In the genomic region with DNA sequence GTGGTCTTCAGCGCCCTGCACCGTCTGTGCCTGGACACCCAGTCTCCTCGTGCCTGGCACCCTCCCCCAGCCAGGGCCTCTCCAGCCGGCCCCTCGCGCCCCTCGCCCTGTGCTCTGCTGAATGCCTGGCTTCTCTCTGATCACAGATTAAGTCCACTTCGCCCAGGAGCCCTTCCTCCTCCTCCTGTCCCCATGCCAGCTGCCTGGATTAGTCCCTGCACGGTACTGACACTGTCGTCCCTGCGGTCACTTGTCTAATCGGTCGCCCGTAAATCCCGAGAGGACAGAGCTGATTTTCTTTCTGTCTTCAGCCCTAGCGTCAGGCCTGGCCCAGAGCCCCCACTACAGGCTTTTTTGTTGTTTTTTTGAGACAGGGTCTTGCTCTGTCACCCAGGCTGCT, we compare ENCODE assay signal across 1 cellular context.
TF ChIP-seq lines count a peak whose summit lies in the region.

No MANE protein-coding gene starts in this region.

TF ChIP-seq in K562, 482 proteins besides CTCF, POLR2A, EP300 and RAD21:
- TF ChIP-seq CTBP1 (IDR thresholded peaks at IDR 0.05; ENCODE audit: borderline replicate concordance): no peak
- TF ChIP-seq, protein P1, sequence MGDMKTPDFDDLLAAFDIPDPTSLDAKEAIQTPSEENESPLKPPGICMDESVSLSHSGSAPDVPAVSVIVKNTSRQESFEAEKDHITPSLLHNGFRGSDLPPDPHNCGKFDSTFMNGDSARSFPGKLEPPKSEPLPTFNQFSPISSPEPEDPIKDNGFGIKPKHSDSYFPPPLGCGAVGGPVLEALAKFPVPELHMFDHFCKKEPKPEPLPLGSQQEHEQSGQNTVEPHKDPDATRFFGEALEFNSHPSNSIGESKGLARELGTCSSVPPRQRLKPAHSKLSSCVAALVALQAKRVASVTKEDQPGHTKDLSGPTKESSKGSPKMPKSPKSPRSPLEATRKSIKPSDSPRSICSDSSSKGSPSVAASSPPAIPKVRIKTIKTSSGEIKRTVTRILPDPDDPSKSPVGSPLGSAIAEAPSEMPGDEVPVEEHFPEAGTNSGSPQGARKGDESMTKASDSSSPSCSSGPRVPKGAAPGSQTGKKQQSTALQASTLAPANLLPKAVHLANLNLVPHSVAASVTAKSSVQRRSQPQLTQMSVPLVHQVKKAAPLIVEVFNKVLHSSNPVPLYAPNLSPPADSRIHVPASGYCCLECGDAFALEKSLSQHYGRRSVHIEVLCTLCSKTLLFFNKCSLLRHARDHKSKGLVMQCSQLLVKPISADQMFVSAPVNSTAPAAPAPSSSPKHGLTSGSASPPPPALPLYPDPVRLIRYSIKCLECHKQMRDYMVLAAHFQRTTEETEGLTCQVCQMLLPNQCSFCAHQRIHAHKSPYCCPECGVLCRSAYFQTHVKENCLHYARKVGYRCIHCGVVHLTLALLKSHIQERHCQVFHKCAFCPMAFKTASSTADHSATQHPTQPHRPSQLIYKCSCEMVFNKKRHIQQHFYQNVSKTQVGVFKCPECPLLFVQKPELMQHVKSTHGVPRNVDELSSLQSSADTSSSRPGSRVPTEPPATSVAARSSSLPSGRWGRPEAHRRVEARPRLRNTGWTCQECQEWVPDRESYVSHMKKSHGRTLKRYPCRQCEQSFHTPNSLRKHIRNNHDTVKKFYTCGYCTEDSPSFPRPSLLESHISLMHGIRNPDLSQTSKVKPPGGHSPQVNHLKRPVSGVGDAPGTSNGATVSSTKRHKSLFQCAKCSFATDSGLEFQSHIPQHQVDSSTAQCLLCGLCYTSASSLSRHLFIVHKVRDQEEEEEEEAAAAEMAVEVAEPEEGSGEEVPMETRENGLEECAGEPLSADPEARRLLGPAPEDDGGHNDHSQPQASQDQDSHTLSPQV (IDR thresholded peaks at IDR 0.05): no peak
- TF ChIP-seq, protein P2, sequence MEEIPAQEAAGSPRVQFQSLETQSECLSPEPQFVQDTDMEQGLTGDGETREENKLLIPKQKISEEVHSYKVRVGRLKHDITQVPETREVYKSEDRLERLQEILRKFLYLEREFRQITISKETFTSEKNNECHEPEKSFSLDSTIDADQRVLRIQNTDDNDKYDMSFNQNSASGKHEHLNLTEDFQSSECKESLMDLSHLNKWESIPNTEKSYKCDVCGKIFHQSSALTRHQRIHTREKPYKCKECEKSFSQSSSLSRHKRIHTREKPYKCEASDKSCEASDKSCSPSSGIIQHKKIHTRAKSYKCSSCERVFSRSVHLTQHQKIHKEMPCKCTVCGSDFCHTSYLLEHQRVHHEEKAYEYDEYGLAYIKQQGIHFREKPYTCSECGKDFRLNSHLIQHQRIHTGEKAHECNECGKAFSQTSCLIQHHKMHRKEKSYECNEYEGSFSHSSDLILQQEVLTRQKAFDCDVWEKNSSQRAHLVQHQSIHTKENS (CRISPR knock-in tag; IDR thresholded peaks at IDR 0.05): no peak
- TF ChIP-seq ZNF140 (CRISPR knock-in tag; IDR thresholded peaks at IDR 0.05): no peak
- TF ChIP-seq POLR2G (IDR thresholded peaks at IDR 0.05; ENCODE audit: low read depth, low read length): 0 out of 2 replicates have a peak, but pooled peaks have one; percentile 26
- no peak for TF ChIP-seq IRF2 (CRISPR knock-in tag; IDR thresholded peaks at IDR 0.05)
- no peak for TF ChIP-seq SMARCE1 (IDR thresholded peaks at IDR 0.05)
TF ChIP-seq in K562: peak in this region for 1.
